Comparison of ENCODE assay signal across 1 cellular context in the genomic region with DNA sequence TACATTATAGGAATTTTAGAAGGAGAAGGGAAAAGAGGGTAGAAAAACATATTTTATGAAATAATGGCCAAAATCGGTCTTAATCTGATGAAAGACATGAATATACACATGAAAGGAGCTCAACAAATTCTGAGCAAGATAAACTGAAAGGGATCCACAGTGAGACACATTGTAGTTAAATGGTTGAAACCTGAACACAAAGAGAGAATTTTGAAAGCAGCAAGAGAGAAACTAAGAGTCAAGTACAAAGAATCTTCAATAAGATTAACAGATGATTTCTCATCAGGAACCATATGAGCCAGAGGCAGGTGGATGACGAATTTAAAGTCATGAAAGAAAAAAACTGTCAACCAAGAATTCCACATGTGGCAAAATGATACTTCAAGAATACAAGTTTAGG.
TF ChIP-seq lines count a peak whose summit lies in the region.

No MANE protein-coding gene starts in this region.

TF ChIP-seq in HEK293, 187 proteins besides CTCF, POLR2A, EP300 and RAD21 (continued from another document):
- TF ChIP-seq, protein P1, sequence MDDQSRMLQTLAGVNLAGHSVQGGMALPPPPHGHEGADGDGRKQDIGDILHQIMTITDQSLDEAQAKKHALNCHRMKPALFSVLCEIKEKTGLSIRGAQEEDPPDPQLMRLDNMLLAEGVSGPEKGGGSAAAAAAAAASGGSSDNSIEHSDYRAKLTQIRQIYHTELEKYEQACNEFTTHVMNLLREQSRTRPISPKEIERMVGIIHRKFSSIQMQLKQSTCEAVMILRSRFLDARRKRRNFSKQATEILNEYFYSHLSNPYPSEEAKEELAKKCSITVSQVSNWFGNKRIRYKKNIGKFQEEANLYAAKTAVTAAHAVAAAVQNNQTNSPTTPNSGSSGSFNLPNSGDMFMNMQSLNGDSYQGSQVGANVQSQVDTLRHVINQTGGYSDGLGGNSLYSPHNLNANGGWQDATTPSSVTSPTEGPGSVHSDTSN (CRISPR knock-in tag; IDR thresholded peaks at IDR 0.05), result no peak
- peak; percentile 84 for TF ChIP-seq SETDB1 (IDR thresholded peaks at IDR 0.05; ENCODE audit: insufficient read length, low read length)
TF ChIP-seq in HEK293: peak in this region for 3.
